ENCODE assay signal across 1 cellular context in the genomic region with DNA sequence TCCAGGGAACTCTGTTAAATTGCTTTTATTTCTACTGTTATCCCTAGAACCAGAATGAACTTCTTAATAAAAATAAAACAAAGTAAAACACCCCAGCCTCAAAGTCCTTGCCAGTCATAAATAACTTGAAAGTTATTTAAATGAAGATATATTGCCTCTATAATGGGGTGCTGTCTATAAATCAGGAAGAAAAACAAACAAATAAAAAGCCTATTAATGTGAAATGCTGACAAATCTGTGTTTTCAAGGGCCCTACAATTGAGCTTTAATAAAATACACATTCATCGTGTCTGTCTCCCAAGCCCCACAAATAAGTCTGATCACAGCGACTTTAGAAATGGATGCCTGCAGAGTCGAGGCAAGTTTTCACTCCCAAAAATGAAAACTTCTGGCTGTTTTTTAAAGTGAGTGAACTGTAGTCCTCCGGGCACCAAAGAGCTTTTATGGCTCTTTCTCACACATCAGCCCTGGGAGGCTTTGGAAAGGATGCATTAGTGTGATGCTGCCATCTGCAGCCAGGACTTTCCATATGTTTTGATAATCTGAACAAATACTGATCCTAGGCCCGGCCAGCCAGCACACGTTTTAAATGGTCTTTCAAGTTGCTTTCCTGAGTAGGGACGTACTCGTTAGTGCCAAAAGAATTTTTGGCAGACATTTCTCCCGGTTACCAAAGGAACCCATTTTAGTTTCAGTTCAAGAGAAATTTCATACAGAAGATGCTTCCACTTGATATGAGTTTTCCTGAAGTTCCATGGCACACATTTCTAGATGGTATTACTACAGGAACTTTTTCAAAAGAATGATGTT.
TF ChIP-seq lines count a peak whose summit lies in the region.

No MANE protein-coding gene starts in this region.

TF ChIP-seq in GM23338, 12 proteins besides CTCF, POLR2A, EP300 and RAD21 (continued from another document):
- no peak for TF ChIP-seq ZNF462 (CRISPR knock-in tag; IDR thresholded peaks at IDR 0.05)
- TF ChIP-seq EZH2 (IDR thresholded peaks at IDR 0.05; ENCODE audit: low read depth, unreplicated experiment): no peak
- no peak for TF ChIP-seq ZNF114 (CRISPR knock-in tag; IDR thresholded peaks at IDR 0.05)
- TF ChIP-seq, protein P1, sequence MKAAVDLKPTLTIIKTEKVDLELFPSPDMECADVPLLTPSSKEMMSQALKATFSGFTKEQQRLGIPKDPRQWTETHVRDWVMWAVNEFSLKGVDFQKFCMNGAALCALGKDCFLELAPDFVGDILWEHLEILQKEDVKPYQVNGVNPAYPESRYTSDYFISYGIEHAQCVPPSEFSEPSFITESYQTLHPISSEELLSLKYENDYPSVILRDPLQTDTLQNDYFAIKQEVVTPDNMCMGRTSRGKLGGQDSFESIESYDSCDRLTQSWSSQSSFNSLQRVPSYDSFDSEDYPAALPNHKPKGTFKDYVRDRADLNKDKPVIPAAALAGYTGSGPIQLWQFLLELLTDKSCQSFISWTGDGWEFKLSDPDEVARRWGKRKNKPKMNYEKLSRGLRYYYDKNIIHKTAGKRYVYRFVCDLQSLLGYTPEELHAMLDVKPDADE (IDR thresholded peaks at IDR 0.05): no peak
- TF ChIP-seq, protein P2, sequence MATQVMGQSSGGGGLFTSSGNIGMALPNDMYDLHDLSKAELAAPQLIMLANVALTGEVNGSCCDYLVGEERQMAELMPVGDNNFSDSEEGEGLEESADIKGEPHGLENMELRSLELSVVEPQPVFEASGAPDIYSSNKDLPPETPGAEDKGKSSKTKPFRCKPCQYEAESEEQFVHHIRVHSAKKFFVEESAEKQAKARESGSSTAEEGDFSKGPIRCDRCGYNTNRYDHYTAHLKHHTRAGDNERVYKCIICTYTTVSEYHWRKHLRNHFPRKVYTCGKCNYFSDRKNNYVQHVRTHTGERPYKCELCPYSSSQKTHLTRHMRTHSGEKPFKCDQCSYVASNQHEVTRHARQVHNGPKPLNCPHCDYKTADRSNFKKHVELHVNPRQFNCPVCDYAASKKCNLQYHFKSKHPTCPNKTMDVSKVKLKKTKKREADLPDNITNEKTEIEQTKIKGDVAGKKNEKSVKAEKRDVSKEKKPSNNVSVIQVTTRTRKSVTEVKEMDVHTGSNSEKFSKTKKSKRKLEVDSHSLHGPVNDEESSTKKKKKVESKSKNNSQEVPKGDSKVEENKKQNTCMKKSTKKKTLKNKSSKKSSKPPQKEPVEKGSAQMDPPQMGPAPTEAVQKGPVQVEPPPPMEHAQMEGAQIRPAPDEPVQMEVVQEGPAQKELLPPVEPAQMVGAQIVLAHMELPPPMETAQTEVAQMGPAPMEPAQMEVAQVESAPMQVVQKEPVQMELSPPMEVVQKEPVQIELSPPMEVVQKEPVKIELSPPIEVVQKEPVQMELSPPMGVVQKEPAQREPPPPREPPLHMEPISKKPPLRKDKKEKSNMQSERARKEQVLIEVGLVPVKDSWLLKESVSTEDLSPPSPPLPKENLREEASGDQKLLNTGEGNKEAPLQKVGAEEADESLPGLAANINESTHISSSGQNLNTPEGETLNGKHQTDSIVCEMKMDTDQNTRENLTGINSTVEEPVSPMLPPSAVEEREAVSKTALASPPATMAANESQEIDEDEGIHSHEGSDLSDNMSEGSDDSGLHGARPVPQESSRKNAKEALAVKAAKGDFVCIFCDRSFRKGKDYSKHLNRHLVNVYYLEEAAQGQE (IDR thresholded peaks at IDR 0.05; ENCODE audit: unreplicated experiment): no peak
- TF ChIP-seq NANOG (IDR thresholded peaks at IDR 0.05; ENCODE audit: borderline replicate concordance): no peak
- no peak for TF ChIP-seq POLR2AphosphoS5 (IDR thresholded peaks at IDR 0.05; ENCODE audit: low read depth)
- TF ChIP-seq JUNB (IDR thresholded peaks at IDR 0.05; ENCODE audit: unreplicated experiment): no peak
TF ChIP-seq in GM23338: peak in this region for 0.
